Comparison of ENCODE assay signal across 13 cellular contexts in genomic region chr3:4744405-4745239, GRCh38.
DNase-seq lines count a peak whose midpoint lies in the region; ATAC-seq, FAIRE-seq and TF ChIP-seq lines count a peak whose summit lies in the region.
"Had no signal": no experiment of that assay in that cellular context is flagged by ENCODE, and none has a peak within 500 bp of the region (broad histone marks: within the 10 kb centered on the region; RNA-seq: fewer than 3 reads in every experiment).

No MANE protein-coding gene starts in this region.

- TF ChIP-seq CTCF in A673 (conservative IDR thresholded peaks at IDR 0.05; ENCODE audit: low read depth, low read length) (no peak), bronchial epithelial cell (IDR thresholded peaks at IDR 0.05; ENCODE audit: insufficient read depth, low read length, severe bottlenecking) (no peak), WERI-Rb-1 (IDR thresholded peaks at IDR 0.05; ENCODE audit: low read depth, low read length) (no peak)

- ATAC-seq in HG03097 (IDR thresholded peaks at IDR 0.05; ENCODE audit: low FRiP score, unreplicated experiment) = no peak
- ATAC-seq: stimulated activated naive CD8-positive, alpha-beta T cell treated with anti-CD3 and anti-CD28 coated beads, Interleukin-15, amount 100 ng/mL, for 72 hours had no signal

- CTCF ChIA-PET in A673 (lab: Charles Lee) = no interaction called here
- CTCF ChIA-PET in HEK293T (lab: Yijun Ruan, JAX) = interaction anchor here (0.9 kb wide), 1 partner anchor 20 kb away, joined by 3 read pairs; no protein-coding TSS in a partner anchor

- H3K9me3 ChIP-seq in A673 (ENCODE audit: low read depth, low read length, poor library complexity, severe bottlenecking) (no peaks in the 10 kb centered on the region), mesodermal cell (ENCODE audit: control insufficient read depth, low read length) (no peaks in the 10 kb centered on the region), WERI-Rb-1 (ENCODE audit: severe bottlenecking) (no peaks in the 10 kb centered on the region)

- intact Hi-C loops in A673 (cut with micrococcal nuclease; ENCODE audit: unreplicated experiment) = no loop called here

- H3K36me3 ChIP-seq in A673 (ENCODE audit: insufficient read depth, low read length, poor library complexity, severe bottlenecking) (no peaks in the 10 kb centered on the region), bronchial epithelial cell (ENCODE audit: control insufficient read depth, insufficient read depth, low read length) (no peaks in the 10 kb centered on the region), mesodermal cell (ENCODE audit: control insufficient read depth, insufficient read depth, low read length) (no peaks in the 10 kb centered on the region), WERI-Rb-1 (no peaks in the 10 kb centered on the region)

- WGBS in mesodermal cell (ENCODE audit: insufficient coverage in 2 of 2), 2 experiments = 68 to 88% methylated on average over 2 to 3 of the region's 3 CpGs

- no TSS peak for BruUV-seq in A673 (replicated peaks; lab: Mats Ljungman, UMichigan)

- no peak for FAIRE-seq in bronchial epithelial cell (lab: Jason Lieb, UNC)

- H3K4me1 ChIP-seq in A673 (ENCODE audit: insufficient read depth, low read length, poor library complexity, severe bottlenecking) (peaks cover 20% of the 10 kb centered on the region), mesodermal cell (ENCODE audit: control insufficient read depth, insufficient read depth, low read length, poor library complexity, severe bottlenecking) (peaks cover 14% of the 10 kb centered on the region)

- H3K4me3 ChIP-seq in A673 (ENCODE audit: low read depth, low read length, poor library complexity, severe bottlenecking) = no peak overlapping the region
- H3K4me3 ChIP-seq in bronchial epithelial cell (ENCODE audit: low read depth, low read length) = no peak overlapping the region
- no peak overlapping the region for H3K4me3 ChIP-seq in mesodermal cell (ENCODE audit: extremely low read depth, insufficient read depth, low read length, poor library complexity, severe bottlenecking)
- H3K4me3 ChIP-seq in WERI-Rb-1 (ENCODE audit: low read depth, low read length) = no peak overlapping the region

- POLR2A ChIA-PET in A673 (lab: Charles Lee; ENCODE audit: low non-redundant PET) = no interaction called here
- POLR2A ChIA-PET in HEK293T (lab: Yijun Ruan, JAX) = interaction anchor here (0.9 to 1.0 kb wide), 2 partner anchors 34 to 236 kb away, joined by 3 read pairs; no protein-coding TSS in a partner anchor

- no peak for DNase-seq in A673 (ENCODE audit: low spot score)
- no peak for DNase-seq in HEK293T (ENCODE audit: extremely low spot score)
- peak; percentile 58 for DNase-seq in bronchial epithelial cell (ENCODE audit: low read depth)
- no peak for DNase-seq in SIG-M5 treated with dmso at 0.1 percent for 504 hours (lab: John Stamatoyannopoulos, UW; ENCODE audit: unreplicated experiment)
- no peak for DNase-seq in mucosa of gallbladder (ENCODE audit: low spot score)
- DNase-seq in WERI-Rb-1 = no peak
- DNase-seq: activated naive CD4-positive, alpha-beta T cell treated with anti-CD3 and anti-CD28 coated beads for 36 hours; CD4-positive, alpha-beta memory T cell; MM.1S; stimulated activated CD4-positive, alpha-beta T cell treated with anti-CD3 and anti-CD28 coated beads, Interleukin-12 subunit alpha, Interleukin-12 subunit beta, amount 100 ng/mL, for 4 hours; stimulated activated naive CD8-positive, alpha-beta T cell treated with anti-CD3 and anti-CD28 coated beads, Interleukin-15, amount 100 ng/mL, for 72 hours had no signal

- peak overlapping the region; percentile 21 for H3K27ac ChIP-seq in A673 (ENCODE audit: low read depth, low read length, poor library complexity, severe bottlenecking)
- H3K27ac ChIP-seq in mesodermal cell (ENCODE audit: low read depth, low read length, severe bottlenecking) = peak overlapping the region; percentile 64
- no peak overlapping the region for H3K27ac ChIP-seq in WERI-Rb-1

- H3K27me3 ChIP-seq in A673 (replicated peaks; ENCODE audit: insufficient read depth, low read depth, low read length, poor library complexity) (no peaks in the 10 kb centered on the region), bronchial epithelial cell (ENCODE audit: control insufficient read depth, insufficient read depth, low read length) (no peaks in the 10 kb centered on the region), WERI-Rb-1 (ENCODE audit: insufficient read depth, low read depth, severe bottlenecking) (no peaks in the 10 kb centered on the region)

TF ChIP-seq in HEK293T, 16 proteins besides CTCF, POLR2A, EP300 and RAD21:
- TF ChIP-seq BHLHE40 (IDR thresholded peaks at IDR 0.05; ENCODE audit: borderline replicate concordance) = no peak
- no peak for TF ChIP-seq FOXA1 (IDR thresholded peaks at IDR 0.05)
- no peak for TF ChIP-seq SP1 (IDR thresholded peaks at IDR 0.05)
- no peak for TF ChIP-seq FOXM1 (IDR thresholded peaks at IDR 0.05; ENCODE audit: borderline replicate concordance)
- TF ChIP-seq ARNT (IDR thresholded peaks at IDR 0.05) = 0 out of 2 replicates have a peak, but pooled peaks have one; percentile 22
